In the genomic region with DNA sequence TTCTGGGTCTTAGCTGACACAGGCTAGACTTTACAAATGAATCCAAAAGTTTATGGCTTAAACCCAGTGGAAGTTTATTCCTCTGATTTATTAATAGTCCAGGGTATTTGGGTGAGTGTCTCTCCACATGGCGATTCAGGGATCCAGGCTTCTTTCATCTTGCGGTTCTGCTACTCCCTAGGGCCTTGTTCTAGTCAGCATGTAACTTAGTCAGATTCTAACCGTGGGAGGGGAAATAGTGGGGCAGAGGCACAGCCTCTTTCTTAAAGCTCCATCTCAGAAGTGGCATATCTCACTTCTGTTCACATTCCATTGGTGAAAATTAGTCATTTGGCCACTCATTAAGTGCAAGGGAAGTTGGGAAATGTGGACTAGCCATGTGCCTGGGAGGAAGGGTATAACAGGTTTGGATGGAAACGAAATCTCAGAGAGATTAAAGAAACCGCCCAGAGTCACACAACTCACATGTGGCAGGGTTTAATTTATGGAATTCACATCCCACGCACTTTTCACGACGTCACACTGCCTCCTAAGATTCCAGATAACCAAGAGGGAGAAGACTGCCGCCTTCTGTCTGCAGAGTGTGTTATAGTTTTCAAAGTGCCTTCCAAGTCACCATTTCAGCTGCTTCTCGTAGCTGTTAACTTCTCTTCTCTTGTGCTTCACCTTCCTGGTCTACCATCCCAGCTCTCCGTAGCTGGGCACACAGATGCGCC, we compare ENCODE assay signal across 27 cellular contexts. TPM values are rescaled to one million over a fixed set of nuclear protein-coding genes. Genes with fewer than 3 reads are reported as not detected.
DNase-seq lines count a peak whose midpoint lies in the region; ATAC-seq, FAIRE-seq and TF ChIP-seq lines count a peak whose summit lies in the region.
"Had no signal": no experiment of that assay in that cellular context is flagged by ENCODE, and none has a peak within 500 bp of the region (broad histone marks: within the 10 kb centered on the region; RNA-seq: fewer than 3 reads in every experiment).

No MANE protein-coding gene starts in this region.

- in situ Hi-C loops in IMR-90 (cut with MboI; ENCODE audit: low sequenced_read_pairs) = no loop called here

- H2BK15ac ChIP-seq in IMR-90 (ENCODE audit: low read depth, low read length) = no peak overlapping the region

- H3K27ac ChIP-seq in C4-2B = no peak overlapping the region
- H3K27ac ChIP-seq in IMR-90 (ENCODE audit: insufficient read depth, low read length) = no peak overlapping the region
- H3K27ac ChIP-seq in coronary artery = no peak overlapping the region
- H3K27ac ChIP-seq: heart right ventricle, neutrophil, RWPE1, thoracic aorta, WERI-Rb-1 had no signal

- H3K9me3 ChIP-seq in IMR-90 (ENCODE audit: control insufficient read depth, insufficient read depth, low read length) = no peaks in the 10 kb centered on the region
- H3K9me3 ChIP-seq: heart right ventricle, neutrophil, SK-N-SH, thoracic aorta had no signal

- peak; percentile 16; the same call in 1 of the 2 replicates for TF ChIP-seq CTCF in C4-2B (conservative IDR thresholded peaks at IDR 0.05)
- TF ChIP-seq CTCF in IMR-90 (conservative IDR thresholded peaks at IDR 0.05; ENCODE audit: low read depth, low read length) = no peak
- no peak for TF ChIP-seq CTCF in coronary artery (IDR thresholded peaks at IDR 0.05)

- no TSS peak for BruUV-seq in IMR-90 (replicated peaks; lab: Mats Ljungman, UMichigan)

- H3K23ac ChIP-seq in IMR-90 (ENCODE audit: low read depth, low read length) = no peak overlapping the region

- no CpG with 5 or more reads among the region's 12 CpGs for WGBS in IMR-90 (ENCODE audit: extremely low coverage in 2 of 2, insufficient read length in 1 of 2), 2 experiments

- H3K27me3 ChIP-seq in IMR-90 (ENCODE audit: control insufficient read depth, insufficient read depth, low read length) = peaks cover 3% of the 10 kb centered on the region; the same call in 1 of the 2 replicates

- H3K4me1 ChIP-seq in IMR-90 (ENCODE audit: control insufficient read depth, insufficient read depth, low read length) = no peaks in the 10 kb centered on the region
- H3K4me1 ChIP-seq: heart right ventricle had no signal

- DNase-seq in IMR-90 (peak; percentile 7), coronary artery (ENCODE audit: low spot score) (peak; percentile 8), renal cortical epithelial cell (ENCODE audit: low read depth) (peak; percentile 2), urothelium cell line (ENCODE audit: low spot score) (no peak), NCI-H1417 treated with DMSO at 0.1 percent for 48 hours (lab: John Stamatoyannopoulos, UW) (no peak)
- DNase-seq in effector CD4-positive, alpha-beta T cell = no peak
- DNase-seq: activated CD4-positive, alpha-beta T cell treated with anti-CD3 and anti-CD28 coated beads, Interleukin-2, amount 10 ng/mL, durations not matched to agents 7 days and 5 days; activated CD8-positive, alpha-beta memory T cell treated with anti-CD3 and anti-CD28 coated beads, Interleukin-2, amount 10 ng/mL, durations not matched to agents 7 days and 5 days; anterior cingulate cortex; CD4-positive, CD25-positive, alpha-beta regulatory T cell; heart right ventricle; left colon; NCI-H1092; NCI-H187 treated with DMSO at 0.1 percent for 48 hours; NCI-H748 treated with DMSO at 0.1 percent for 48 hours; SK-N-SH; stimulated activated naive CD4-positive, alpha-beta T cell treated with Interleukin-2 at 50 U/mL for 16 hours; WERI-Rb-1 had no signal

- no peak overlapping the region for H3K4ac ChIP-seq in IMR-90 (ENCODE audit: low read depth, low read length)

- dilution Hi-C loops in IMR-90 (cut with HindIII; ENCODE audit: low sequenced_read_pairs, unreplicated experiment) = no loop called here

- H3K4me3 ChIP-seq in IMR-90 (ENCODE audit: insufficient read depth, low read depth, low read length) (no peak overlapping the region), coronary artery (no peak overlapping the region)
- H3K4me3 ChIP-seq: heart right ventricle, thoracic aorta had no signal

- no peak overlapping the region for H2AK5ac ChIP-seq in IMR-90 (ENCODE audit: low read depth, low read length)

- H3K79me1 ChIP-seq in IMR-90 (ENCODE audit: low read depth in 1 of 2, low read length in 2 of 2) = no peaks in the 10 kb centered on the region

- CTCF ChIA-PET in IMR-90 (lab: Yijun Ruan, JAX) = no interaction called here

- no peak overlapping the region for H3K4me2 ChIP-seq in IMR-90 (ENCODE audit: low read depth, low read length)
- H3K4me2 ChIP-seq: SK-N-SH had no signal

- no peak overlapping the region for H4K8ac ChIP-seq in IMR-90 (ENCODE audit: low read depth in 2 of 2, low read length in 2 of 2)

- ATAC-seq in IMR-90 (ENCODE audit: low read depth) (no peak), GM21723 (IDR thresholded peaks at IDR 0.05; ENCODE audit: unreplicated experiment) (no peak)
- ATAC-seq: activated CD8-positive, alpha-beta memory T cell treated with anti-CD3 and anti-CD28 coated beads, Interleukin-2, amount 10 ng/mL, durations not matched to agents 7 days and 5 days; heart right ventricle; left colon had no signal

- no peaks in the 10 kb centered on the region for H4K20me1 ChIP-seq in IMR-90 (ENCODE audit: insufficient read depth, low read length)

- no peak overlapping the region for H3K9ac ChIP-seq in IMR-90 (ENCODE audit: low read depth, low read length)
- H3K9ac ChIP-seq: SK-N-SH had no signal

- H3K14ac ChIP-seq in IMR-90 (replicated peaks; ENCODE audit: low read depth, low read length) = no peak overlapping the region

- H2AFZ ChIP-seq in IMR-90 (replicated peaks; ENCODE audit: low read length, poor library complexity) = no peak overlapping the region

- TF ChIP-seq POLR2A in IMR-90 (IDR thresholded peaks at IDR 0.05; ENCODE audit: low read depth, low read length) = no peak

- H4K91ac ChIP-seq in IMR-90 (ENCODE audit: insufficient read depth, low read depth, low read length) = no peak overlapping the region

- H2BK20ac ChIP-seq in IMR-90 (ENCODE audit: low read depth, low read length) = no peak overlapping the region

- FAIRE-seq in urothelium cell line (lab: Jason Lieb, UNC) = no peak

- no peak for TF ChIP-seq RAD21 in IMR-90 (IDR thresholded peaks at IDR 0.05; ENCODE audit: low read length)

- H2BK5ac ChIP-seq in IMR-90 (ENCODE audit: low read depth, low read length, poor library complexity, severe bottlenecking) = no peak overlapping the region

- H4K5ac ChIP-seq in IMR-90 (ENCODE audit: low read depth, low read length) = no peak overlapping the region

- no peak overlapping the region for H3K18ac ChIP-seq in IMR-90 (ENCODE audit: low read depth, low read length)

- no peak overlapping the region for H3K56ac ChIP-seq in IMR-90 (ENCODE audit: extremely low read depth, insufficient read depth, low read length)

- H2BK120ac ChIP-seq in IMR-90 (ENCODE audit: low read depth, low read length) = no peak overlapping the region

- H3K9me1 ChIP-seq in IMR-90 (ENCODE audit: insufficient read depth, low read length) = no peaks in the 10 kb centered on the region

- POLR2A ChIA-PET in IMR-90 (lab: Charles Lee; ENCODE audit: unreplicated experiment) = no interaction called here

- H2AK9ac ChIP-seq in IMR-90 (replicated peaks; ENCODE audit: low read depth, low read length, poor library complexity) = no peak overlapping the region

- H3K36me3 ChIP-seq in IMR-90 (ENCODE audit: control insufficient read depth, insufficient read depth, low read length) = no peaks in the 10 kb centered on the region
- H3K36me3 ChIP-seq: heart right ventricle, neutrophil, thoracic aorta, WERI-Rb-1 had no signal

- intact Hi-C loops in IMR-90 (cut with micrococcal nuclease) = no loop called here

TF ChIP-seq in IMR-90, 13 proteins besides CTCF, POLR2A, EP300 and RAD21:
- no peak for TF ChIP-seq CHD1 (IDR thresholded peaks at IDR 0.05; ENCODE audit: low read depth, low read length)
- no peak for TF ChIP-seq MXI1 (IDR thresholded peaks at IDR 0.05; ENCODE audit: borderline replicate concordance, low read depth, low read length)
- no peak for TF ChIP-seq FOS (IDR thresholded peaks at IDR 0.05; ENCODE audit: low read depth, low read length)
- TF ChIP-seq, protein P1, sequence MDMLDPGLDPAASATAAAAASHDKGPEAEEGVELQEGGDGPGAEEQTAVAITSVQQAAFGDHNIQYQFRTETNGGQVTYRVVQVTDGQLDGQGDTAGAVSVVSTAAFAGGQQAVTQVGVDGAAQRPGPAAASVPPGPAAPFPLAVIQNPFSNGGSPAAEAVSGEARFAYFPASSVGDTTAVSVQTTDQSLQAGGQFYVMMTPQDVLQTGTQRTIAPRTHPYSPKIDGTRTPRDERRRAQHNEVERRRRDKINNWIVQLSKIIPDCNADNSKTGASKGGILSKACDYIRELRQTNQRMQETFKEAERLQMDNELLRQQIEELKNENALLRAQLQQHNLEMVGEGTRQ (IDR thresholded peaks at IDR 0.05; ENCODE audit: low read depth, low read length) = no peak
- TF ChIP-seq, protein P2, sequence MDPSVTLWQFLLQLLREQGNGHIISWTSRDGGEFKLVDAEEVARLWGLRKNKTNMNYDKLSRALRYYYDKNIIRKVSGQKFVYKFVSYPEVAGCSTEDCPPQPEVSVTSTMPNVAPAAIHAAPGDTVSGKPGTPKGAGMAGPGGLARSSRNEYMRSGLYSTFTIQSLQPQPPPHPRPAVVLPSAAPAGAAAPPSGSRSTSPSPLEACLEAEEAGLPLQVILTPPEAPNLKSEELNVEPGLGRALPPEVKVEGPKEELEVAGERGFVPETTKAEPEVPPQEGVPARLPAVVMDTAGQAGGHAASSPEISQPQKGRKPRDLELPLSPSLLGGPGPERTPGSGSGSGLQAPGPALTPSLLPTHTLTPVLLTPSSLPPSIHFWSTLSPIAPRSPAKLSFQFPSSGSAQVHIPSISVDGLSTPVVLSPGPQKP (IDR thresholded peaks at IDR 0.05; ENCODE audit: borderline replicate concordance, low read depth, low read length) = no peak
- no peak for TF ChIP-seq RCOR1 (IDR thresholded peaks at IDR 0.05; ENCODE audit: insufficient replicate concordance, low read length)
- TF ChIP-seq RFX5 (IDR thresholded peaks at IDR 0.05; ENCODE audit: low read depth, low read length) = no peak
- no peak for TF ChIP-seq MAFK (IDR thresholded peaks at IDR 0.05; ENCODE audit: low read depth, low read length)
- no peak for TF ChIP-seq MAZ (IDR thresholded peaks at IDR 0.05; ENCODE audit: borderline replicate concordance, low read depth, low read length)
- no peak for TF ChIP-seq CEBPB (IDR thresholded peaks at IDR 0.05; ENCODE audit: low read depth, low read length)
TF ChIP-seq in IMR-90: peak in this region for 0.

RNA-seq across cellular contexts. Expression of gene RASGRF1, which starts 11.4 kb away (rescaled TPM):
- total RNA-seq in IMR-90 (2012; rRNA removed) = under 0.01 TPM in 2 replicates
- polyA plus RNA-seq in IMR-90 (2012; rRNA removed) = 0.06 and 0.15 TPM in 2 replicates
- 0.08 and 0.41 TPM in 2 replicates for polyA plus RNA-seq in IMR-90 (2012; cell fraction: cytosol; rRNA removed)
- 0.05 and 0.60 TPM in 2 replicates for polyA plus RNA-seq in IMR-90 (2012; cell fraction: nucleus; rRNA removed; ENCODE audit: low replicate concordance)
- total RNA-seq in renal cortical epithelial cell = 1.2 TPM in 1 of 2 replicates, not detected in the other
- total RNA-seq: activated CD4-positive, alpha-beta T cell treated with anti-CD3 and anti-CD28 coated beads, Interleukin-2, amount 10 ng/mL, durations not matched to agents 7 days and 5 days; activated naive CD4-positive, alpha-beta T cell treated with anti-CD3 and anti-CD28 coated beads, Interleukin-2, amount 50 U/mL, for 72 hours; activated T-helper 1 cell treated with anti-CD3 and anti-CD28 coated beads, Interleukin-12 subunit alpha, Interleukin-12 subunit beta, Interleukin-2, Interleukin-4 antibody, amounts not matched to agents 30 ng/mL and 10 ng/mL and 1 ng/mL, durations not matched to agents 14 hours and 24 hours and 36 hours; CD4-positive, CD25-positive, alpha-beta regulatory T cell; mesenteric fat pad; pulmonary artery endothelial cell; thoracic aorta had no signal
- polyA plus RNA-seq: CD4-positive, CD25-positive, alpha-beta regulatory T cell had no signal

Comparison
In these comparisons a context has a peak if more than half of its experiments do, and no peak if none do; other contexts are left out.
1. DNase-seq: peak in IMR-90 (single experiment), coronary artery (single experiment) and renal cortical epithelial cell (single experiment); none in effector CD4-positive, alpha-beta T cell (single experiment), urothelium cell line (single experiment) and NCI-H1417 treated with DMSO at 0.1 percent for 48 hours (single experiment).